ENCODE assay signal across 10 cellular contexts in genomic region chr5:14213813-14214585, GRCh38.
DNase-seq lines count a peak whose midpoint lies in the region; ATAC-seq and TF ChIP-seq lines count a peak whose summit lies in the region.
"Had no signal": no experiment of that assay in that cellular context is flagged by ENCODE, and none has a peak within 500 bp of the region (broad histone marks: within the 10 kb centered on the region; RNA-seq: fewer than 3 reads in every experiment).

No MANE protein-coding gene starts in this region.

- peak overlapping the region; percentile 51 for H3K4me2 ChIP-seq in OCI-LY7 (ENCODE audit: low read length)

- H3K4me3 ChIP-seq in OCI-LY7 (ENCODE audit: low read depth, low read length, poor library complexity, severe bottlenecking) (peak overlapping the region; percentile 55), prostate gland (no peak overlapping the region)
- H3K4me3 ChIP-seq in CD8-positive, alpha-beta memory T cell (ENCODE audit: low read length) = no peak overlapping the region
- H3K4me3 ChIP-seq: lung had no signal

- H3K36me3 Mint-ChIP-seq in nephron progenitor cell (ENCODE audit: low read depth) = peaks cover 7% of the 10 kb centered on the region
- H3K36me3 Mint-ChIP-seq in CD8-positive, alpha-beta memory T cell = no peaks in the 10 kb centered on the region

- H3K36me3 ChIP-seq in OCI-LY7 (ENCODE audit: insufficient read depth, low read length) = no peaks in the 10 kb centered on the region
- H3K36me3 ChIP-seq in CD8-positive, alpha-beta memory T cell (ENCODE audit: insufficient read depth, low read length) = no peaks in the 10 kb centered on the region
- no peaks in the 10 kb centered on the region for H3K36me3 ChIP-seq in prostate gland

- no peaks in the 10 kb centered on the region for H3K27me3 ChIP-seq in CD8-positive, alpha-beta memory T cell (ENCODE audit: insufficient read depth, low read length, poor library complexity, severe bottlenecking)
- no peaks in the 10 kb centered on the region for H3K27me3 ChIP-seq in prostate gland (replicated peaks; ENCODE audit: insufficient read depth)

- no peaks in the 10 kb centered on the region for H3K27me3 Mint-ChIP-seq in nephron progenitor cell (ENCODE audit: low read depth, poor library complexity)
- H3K27me3 Mint-ChIP-seq in CD8-positive, alpha-beta memory T cell = peaks cover 0 to 34% of the 10 kb centered on the region in 2 donors

- BruUV-seq in OCI-LY7 (replicated peaks; lab: Mats Ljungman, UMichigan) = no TSS peak

- no peaks in the 10 kb centered on the region for H3K9me3 Mint-ChIP-seq in nephron progenitor cell
- peaks cover 0 to 17% (median 0%) of the 10 kb centered on the region in 5 donors for H3K9me3 Mint-ChIP-seq in CD8-positive, alpha-beta memory T cell

- H3K27ac Mint-ChIP-seq in nephron progenitor cell = peak overlapping the region; percentile 40
- peak overlapping the region in 1 of 8 donors; percentile 2 for H3K27ac Mint-ChIP-seq in CD8-positive, alpha-beta memory T cell

- no peaks in the 10 kb centered on the region for H3K9me2 ChIP-seq in OCI-LY7 (ENCODE audit: insufficient read depth, low read length)

- no peak overlapping the region for H2AFZ ChIP-seq in OCI-LY7 (ENCODE audit: low read length)

- peak overlapping the region; percentile 97 for H3K27ac ChIP-seq in OCI-LY7 (ENCODE audit: low read depth, low read length, poor library complexity, severe bottlenecking)
- H3K27ac ChIP-seq in CD8-positive, alpha-beta memory T cell (ENCODE audit: low read depth, low read length) = no peak overlapping the region
- no peak overlapping the region for H3K27ac ChIP-seq in prostate gland

- TF ChIP-seq CTCF in OCI-LY7 (conservative IDR thresholded peaks at IDR 0.05; ENCODE audit: low read length) (no peak), nephron progenitor cell (IDR thresholded peaks at IDR 0.05) (no peak), prostate gland (IDR thresholded peaks at IDR 0.05) (no peak)

- H3K4me1 Mint-ChIP-seq in nephron progenitor cell = peaks cover 64% of the 10 kb centered on the region
- H3K4me1 Mint-ChIP-seq in CD8-positive, alpha-beta memory T cell = no peaks in the 10 kb centered on the region

- ATAC-seq in GM18861 (IDR thresholded peaks at IDR 0.05; ENCODE audit: unreplicated experiment) (peak; percentile 39), HG02763 (IDR thresholded peaks at IDR 0.05; ENCODE audit: unreplicated experiment) (peak; percentile 27)

- WGBS in prostate gland = 89% methylated on average over 6 of the region's 6 CpGs

- H3K4me3 Mint-ChIP-seq in nephron progenitor cell = no peak overlapping the region
- peak overlapping the region in 1 of 7 donors; percentile 5 for H3K4me3 Mint-ChIP-seq in CD8-positive, alpha-beta memory T cell

- peaks cover 97% of the 10 kb centered on the region for H3K4me1 ChIP-seq in OCI-LY7 (ENCODE audit: insufficient read depth, low read length, poor library complexity, severe bottlenecking)
- no peaks in the 10 kb centered on the region for H3K4me1 ChIP-seq in CD8-positive, alpha-beta memory T cell (ENCODE audit: insufficient read depth, low read length)
- H3K4me1 ChIP-seq in prostate gland (replicated peaks) = peaks cover 11% of the 10 kb centered on the region

- CTCF ChIA-PET in OCI-LY7 (lab: Charles Lee; ENCODE audit: unreplicated experiment) = no interaction called here
- CTCF ChIA-PET in CD8-positive, alpha-beta memory T cell (lab: Charles Lee) = no interaction called here

- DNase-seq in OCI-LY7 (ENCODE audit: low spot score) = peak; percentile 67
- DNase-seq in nephron progenitor cell = no peak
- DNase-seq in CD8-positive, alpha-beta memory T cell = no peak
- no peak for DNase-seq in prostate gland (ENCODE audit: low spot score)
- no peak for DNase-seq in occipital lobe (lab: John Stamatoyannopoulos, UW)
- no peak for DNase-seq in epidermal melanocyte (ENCODE audit: insufficient read length, low spot score)
- DNase-seq: amniotic stem cell had no signal

- POLR2A ChIA-PET in OCI-LY7 (lab: Charles Lee) = interaction anchor here (0.8 to 1.6 kb wide), 4 partner anchors 9 to 582 kb away, joined by 3 to 7 read pairs (median 6); no protein-coding TSS in a partner anchor
- POLR2A ChIA-PET in CD8-positive, alpha-beta memory T cell (lab: Charles Lee) = no interaction called here

- TF ChIP-seq POLR2A in prostate gland (IDR thresholded peaks at IDR 0.05) = no peak

- intact Hi-C loops in OCI-LY7 (cut with micrococcal nuclease; ENCODE audit: unreplicated experiment) (loop anchor here (1.0 to 5.0 kb wide), 3 partner anchors 42 to 70 kb away; no protein-coding TSS in a partner anchor), prostate gland (cut with DNase I) (no loop called here)

- no peaks in the 10 kb centered on the region for H4K20me1 ChIP-seq in OCI-LY7 (ENCODE audit: insufficient read depth, low read length)

- H3K79me2 ChIP-seq in OCI-LY7 (ENCODE audit: insufficient read depth, low read depth, low read length) = peaks cover 72% of the 10 kb centered on the region; the same call in 1 of the 2 replicates

- H3K9me3 ChIP-seq in OCI-LY7 (ENCODE audit: low read length) (no peaks in the 10 kb centered on the region), prostate gland (no peaks in the 10 kb centered on the region)
- no peaks in the 10 kb centered on the region for H3K9me3 ChIP-seq in CD8-positive, alpha-beta memory T cell (ENCODE audit: low read length)
